Comparison of ENCODE assay signal across 1 cellular context in the genomic region with DNA sequence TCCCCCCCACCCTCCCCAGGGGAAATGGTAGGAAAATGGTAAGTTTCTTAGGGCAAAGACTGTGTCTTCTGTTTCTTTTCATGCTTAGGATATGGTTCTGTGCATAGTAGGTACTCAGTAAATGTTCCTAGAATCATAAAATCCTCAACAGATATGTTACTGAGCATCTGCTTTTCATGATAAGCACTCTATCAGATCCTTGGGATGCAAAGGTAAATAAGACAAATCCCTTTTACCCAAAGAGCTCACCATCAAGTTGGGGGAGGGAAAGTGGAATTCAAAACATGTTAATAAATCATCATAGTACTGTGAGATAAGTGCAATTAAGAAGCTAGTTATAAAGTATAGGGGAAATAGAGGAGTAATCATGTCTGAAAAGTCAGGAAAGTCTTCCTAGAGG.
TF ChIP-seq lines count a peak whose summit lies in the region.

No MANE protein-coding gene starts in this region.

TF ChIP-seq in SK-N-SH, 30 proteins besides CTCF, POLR2A, EP300 and RAD21 (continued from another document):
- TF ChIP-seq, protein P1, sequence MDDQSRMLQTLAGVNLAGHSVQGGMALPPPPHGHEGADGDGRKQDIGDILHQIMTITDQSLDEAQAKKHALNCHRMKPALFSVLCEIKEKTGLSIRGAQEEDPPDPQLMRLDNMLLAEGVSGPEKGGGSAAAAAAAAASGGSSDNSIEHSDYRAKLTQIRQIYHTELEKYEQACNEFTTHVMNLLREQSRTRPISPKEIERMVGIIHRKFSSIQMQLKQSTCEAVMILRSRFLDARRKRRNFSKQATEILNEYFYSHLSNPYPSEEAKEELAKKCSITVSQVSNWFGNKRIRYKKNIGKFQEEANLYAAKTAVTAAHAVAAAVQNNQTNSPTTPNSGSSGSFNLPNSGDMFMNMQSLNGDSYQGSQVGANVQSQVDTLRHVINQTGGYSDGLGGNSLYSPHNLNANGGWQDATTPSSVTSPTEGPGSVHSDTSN (IDR thresholded peaks at IDR 0.05): no peak
- no peak for TF ChIP-seq TEAD4 (IDR thresholded peaks at IDR 0.05; ENCODE audit: borderline replicate concordance, insufficient read depth)
